37 cellular contexts compared by ENCODE assay signal in genomic region chr18:34995746-34996145, GRCh38.
"Had no signal": no experiment of that assay in that cellular context is flagged by ENCODE, and none has a peak within 500 bp of the region (broad histone marks: within the 10 kb centered on the region; RNA-seq: fewer than 3 reads in every experiment).

No MANE protein-coding gene starts in this region.

- H3K4me3 ChIP-seq: body of pancreas, breast epithelium had no signal

- H3K27ac Mint-ChIP-seq: activated B cell treated with CpG ODN at 0.5 μM for 24 hours; activated CD4-positive, alpha-beta memory T cell treated with anti-CD3 and anti-CD28 coated beads for 36 hours; activated CD4-positive, alpha-beta T cell treated with anti-CD3 and anti-CD28 coated beads, Interleukin-2, amount 10 ng/mL, durations not matched to agents 24 days and 14 days; activated CD8-positive, alpha-beta T cell treated with anti-CD3 and anti-CD28 coated beads for 36 hours; activated naive CD4-positive, alpha-beta T cell treated with anti-CD3 and anti-CD28 coated beads for 36 hours; activated naive CD4-positive, alpha-beta T cell treated with anti-CD3 and anti-CD28 coated beads, Interleukin-2, amount 50 U/mL, for 24 hours; activated naive CD8-positive, alpha-beta T cell; activated naive CD8-positive, alpha-beta T cell treated with anti-CD3 and anti-CD28 coated beads, Interleukin-2, amount 10 ng/mL, durations not matched to agents 7 days and 5 days; activated naive CD8-positive, alpha-beta T cell treated with anti-CD3 and anti-CD28 coated beads, Interleukin-2, amount 50 U/mL, for 24 hours; activated T-cell treated with anti-CD3 and anti-CD28 coated beads, Interleukin-2, amount 50 U/mL, for 72 hours; activated T-helper 1 cell treated with anti-CD3 and anti-CD28 coated beads, Interleukin-12 subunit alpha, Interleukin-12 subunit beta, Interleukin-2, Interleukin-4 antibody, amounts not matched to agents 30 ng/mL and 10 ng/mL and 1 ng/mL, durations not matched to agents 14 hours and 24 hours and 36 hours; activated T-helper 17 cell treated with anti-CD3 and anti-CD28 coated beads, Interleukin-2, amount 50 U/mL, for 72 hours; T-helper 1 cell treated with Interleukin-12 subunit alpha and Interleukin-12 subunit beta and Interleukin-4 antibody, amounts not matched to agents 30 μg/mL and 1 μg/mL, for 36 hours; T-helper 2 cell treated with Interferon-gamma antibody and Interleukin-4, amounts not matched to agents 5 μg/mL and 100 μg/mL, for 36 hours had no signal

- FAIRE-seq: astrocyte, TTC549 had no signal

- H3K4me3 Mint-ChIP-seq: activated B cell treated with CpG ODN at 0.5 μM for 24 hours; activated CD4-positive, alpha-beta memory T cell treated with anti-CD3 and anti-CD28 coated beads for 36 hours; activated CD4-positive, alpha-beta T cell treated with anti-CD3 and anti-CD28 coated beads, Interleukin-2, amount 10 ng/mL, durations not matched to agents 24 days and 14 days; activated CD8-positive, alpha-beta T cell treated with anti-CD3 and anti-CD28 coated beads for 36 hours; activated naive CD4-positive, alpha-beta T cell treated with anti-CD3 and anti-CD28 coated beads for 36 hours; activated naive CD4-positive, alpha-beta T cell treated with anti-CD3 and anti-CD28 coated beads, Interleukin-2, amount 50 U/mL, for 24 hours; activated naive CD8-positive, alpha-beta T cell; activated naive CD8-positive, alpha-beta T cell treated with anti-CD3 and anti-CD28 coated beads, Interleukin-2, amount 10 ng/mL, durations not matched to agents 7 days and 5 days; activated naive CD8-positive, alpha-beta T cell treated with anti-CD3 and anti-CD28 coated beads, Interleukin-2, amount 50 U/mL, for 24 hours; activated T-cell treated with anti-CD3 and anti-CD28 coated beads, Interleukin-2, amount 50 U/mL, for 4 hours; activated T-cell treated with anti-CD3 and anti-CD28 coated beads, Interleukin-2, amount 50 U/mL, for 72 hours; activated T-helper 1 cell treated with anti-CD3 and anti-CD28 coated beads, Interleukin-12 subunit alpha, Interleukin-12 subunit beta, Interleukin-2, Interleukin-4 antibody, amounts not matched to agents 30 ng/mL and 10 ng/mL and 1 ng/mL, durations not matched to agents 14 hours and 24 hours and 36 hours; activated T-helper 17 cell treated with anti-CD3 and anti-CD28 coated beads, Interleukin-2, amount 50 U/mL, for 72 hours; central memory CD8-positive, alpha-beta T cell; T-helper 1 cell treated with Interleukin-12 subunit alpha and Interleukin-12 subunit beta and Interleukin-4 antibody, amounts not matched to agents 30 μg/mL and 1 μg/mL, for 36 hours; T-helper 2 cell treated with Interferon-gamma antibody and Interleukin-4, amounts not matched to agents 5 μg/mL and 100 μg/mL, for 36 hours had no signal

- H3K27me3 ChIP-seq: body of pancreas, brain microvascular endothelial cell, breast epithelium had no signal

- ATAC-seq: activated CD8-positive, alpha-beta T cell treated with anti-CD3 and anti-CD28 coated beads for 36 hours; activated naive CD8-positive, alpha-beta T cell treated with anti-CD3 and anti-CD28 coated beads, Interleukin-2, amount 50 U/mL, for 24 hours; activated T-cell treated with anti-CD3 and anti-CD28 coated beads, Interleukin-2, amount 50 U/mL, for 4 hours; activated T-cell treated with anti-CD3 and anti-CD28 coated beads, Interleukin-2, amount 50 U/mL, for 72 hours; activated T-helper 17 cell treated with anti-CD3 and anti-CD28 coated beads, Interleukin-2, amount 50 U/mL, for 72 hours; body of pancreas had no signal

- H3K36me3 ChIP-seq: brain microvascular endothelial cell, breast epithelium had no signal

- H3K36me3 Mint-ChIP-seq: activated CD4-positive, alpha-beta memory T cell treated with anti-CD3 and anti-CD28 coated beads for 36 hours; activated naive CD4-positive, alpha-beta T cell treated with anti-CD3 and anti-CD28 coated beads, Interleukin-2, amount 50 U/mL, for 24 hours had no signal

- H3K27ac ChIP-seq: body of pancreas, brain microvascular endothelial cell, breast epithelium, VCaP had no signal

- H3K4me1 ChIP-seq: body of pancreas, breast epithelium had no signal

- H3K9me3 Mint-ChIP-seq: activated B cell treated with CpG ODN at 0.5 μM for 24 hours; activated CD4-positive, alpha-beta memory T cell treated with anti-CD3 and anti-CD28 coated beads for 36 hours; activated CD4-positive, alpha-beta T cell treated with anti-CD3 and anti-CD28 coated beads, Interleukin-2, amount 10 ng/mL, durations not matched to agents 24 days and 14 days; activated CD8-positive, alpha-beta T cell treated with anti-CD3 and anti-CD28 coated beads for 36 hours; activated naive CD4-positive, alpha-beta T cell treated with anti-CD3 and anti-CD28 coated beads for 36 hours; activated naive CD4-positive, alpha-beta T cell treated with anti-CD3 and anti-CD28 coated beads, Interleukin-2, amount 50 U/mL, for 24 hours; activated naive CD8-positive, alpha-beta T cell treated with anti-CD3 and anti-CD28 coated beads, Interleukin-2, amount 10 ng/mL, durations not matched to agents 7 days and 5 days; activated naive CD8-positive, alpha-beta T cell treated with anti-CD3 and anti-CD28 coated beads, Interleukin-2, amount 50 U/mL, for 24 hours; activated T-cell treated with anti-CD3 and anti-CD28 coated beads, Interleukin-2, amount 50 U/mL, for 4 hours; activated T-cell treated with anti-CD3 and anti-CD28 coated beads, Interleukin-2, amount 50 U/mL, for 72 hours; activated T-helper 1 cell treated with anti-CD3 and anti-CD28 coated beads, Interleukin-12 subunit alpha, Interleukin-12 subunit beta, Interleukin-2, Interleukin-4 antibody, amounts not matched to agents 30 ng/mL and 10 ng/mL and 1 ng/mL, durations not matched to agents 14 hours and 24 hours and 36 hours; activated T-helper 17 cell treated with anti-CD3 and anti-CD28 coated beads, Interleukin-2, amount 50 U/mL, for 72 hours; central memory CD8-positive, alpha-beta T cell; T-helper 1 cell treated with Interleukin-12 subunit alpha and Interleukin-12 subunit beta and Interleukin-4 antibody, amounts not matched to agents 30 μg/mL and 1 μg/mL, for 36 hours; T-helper 2 cell treated with Interferon-gamma antibody and Interleukin-4, amounts not matched to agents 5 μg/mL and 100 μg/mL, for 36 hours had no signal

- H3K4me1 Mint-ChIP-seq: activated naive CD8-positive, alpha-beta T cell treated with anti-CD3 and anti-CD28 coated beads, Interleukin-2, amount 10 ng/mL, durations not matched to agents 7 days and 5 days; central memory CD8-positive, alpha-beta T cell had no signal

- H3K9me3 ChIP-seq: body of pancreas, breast epithelium had no signal

- DNase-seq: activated B cell treated with CpG ODN at 0.5 μM for 24 hours; activated CD4-positive, alpha-beta memory T cell treated with anti-CD3 and anti-CD28 coated beads for 36 hours; activated CD4-positive, alpha-beta T cell treated with anti-CD3 and anti-CD28 coated beads for 4 hours; activated CD4-positive, alpha-beta T cell treated with anti-CD3 and anti-CD28 coated beads, Interleukin-2, amount 10 ng/mL, durations not matched to agents 24 days and 14 days; activated CD4-positive, alpha-beta T cell treated with anti-CD3 and anti-CD28 coated beads, Interleukin-2, amount 50 U/mL, for 1 hour; activated CD4-positive, alpha-beta T cell treated with anti-CD3 and anti-CD28 coated beads, Interleukin-2, amount 50 U/mL, for 4 hours; activated CD4-positive, CD25-positive, alpha-beta regulatory T cell treated with anti-CD3 and anti-CD28 coated beads, Interleukin-2, amount 50 U/mL, for 72 hours; activated CD8-positive, alpha-beta memory T cell treated with anti-CD3 and anti-CD28 coated beads, Interleukin-2, amount 50 U/mL, for 4 hours; activated CD8-positive, alpha-beta T cell treated with anti-CD3 and anti-CD28 coated beads for 36 hours; activated effector memory CD4-positive, alpha-beta T cell treated with anti-CD3 and anti-CD28 coated beads, Interleukin-2, amount 50 U/mL, for 16 hours; activated gamma-delta T cell treated with Interleukin-2 at 50 U/mL for 16 hours; activated naive CD4-positive, alpha-beta T cell; activated naive CD4-positive, alpha-beta T cell treated with anti-CD3 and anti-CD28 coated beads for 36 hours; activated naive CD8-positive, alpha-beta T cell treated with anti-CD3 and anti-CD28 coated beads, Interleukin-2, amount 10 ng/mL, durations not matched to agents 7 days and 5 days; activated naive CD8-positive, alpha-beta T cell treated with anti-CD3 and anti-CD28 coated beads, Interleukin-2, amount 50 U/mL, for 24 hours; activated T-cell treated with anti-CD3 and anti-CD28 coated beads for 4 hours; activated T-cell treated with anti-CD3 and anti-CD28 coated beads, Interleukin-2, amount 50 U/mL, for 1 hour; activated T-cell treated with anti-CD3 and anti-CD28 coated beads, Interleukin-2, amount 50 U/mL, for 4 hours; activated T-cell treated with anti-CD3 and anti-CD28 coated beads, Interleukin-2, amount 50 U/mL, for 72 hours; aorta; body of pancreas; brain microvascular endothelial cell; cerebellar nuclear complex; T-helper 1 cell; T-helper 2 cell; T-helper 9 cell had no signal

- H3K27me3 Mint-ChIP-seq: activated CD4-positive, alpha-beta memory T cell treated with anti-CD3 and anti-CD28 coated beads for 36 hours; activated CD4-positive, alpha-beta T cell treated with anti-CD3 and anti-CD28 coated beads, Interleukin-2, amount 10 ng/mL, durations not matched to agents 24 days and 14 days; activated CD8-positive, alpha-beta T cell treated with anti-CD3 and anti-CD28 coated beads for 36 hours; activated naive CD4-positive, alpha-beta T cell treated with anti-CD3 and anti-CD28 coated beads, Interleukin-2, amount 50 U/mL, for 24 hours; activated naive CD8-positive, alpha-beta T cell; activated naive CD8-positive, alpha-beta T cell treated with anti-CD3 and anti-CD28 coated beads, Interleukin-2, amount 10 ng/mL, durations not matched to agents 7 days and 5 days; activated naive CD8-positive, alpha-beta T cell treated with anti-CD3 and anti-CD28 coated beads, Interleukin-2, amount 50 U/mL, for 24 hours; central memory CD8-positive, alpha-beta T cell had no signal
